ENCODE assay signal across 9 cellular contexts in the genomic region with DNA sequence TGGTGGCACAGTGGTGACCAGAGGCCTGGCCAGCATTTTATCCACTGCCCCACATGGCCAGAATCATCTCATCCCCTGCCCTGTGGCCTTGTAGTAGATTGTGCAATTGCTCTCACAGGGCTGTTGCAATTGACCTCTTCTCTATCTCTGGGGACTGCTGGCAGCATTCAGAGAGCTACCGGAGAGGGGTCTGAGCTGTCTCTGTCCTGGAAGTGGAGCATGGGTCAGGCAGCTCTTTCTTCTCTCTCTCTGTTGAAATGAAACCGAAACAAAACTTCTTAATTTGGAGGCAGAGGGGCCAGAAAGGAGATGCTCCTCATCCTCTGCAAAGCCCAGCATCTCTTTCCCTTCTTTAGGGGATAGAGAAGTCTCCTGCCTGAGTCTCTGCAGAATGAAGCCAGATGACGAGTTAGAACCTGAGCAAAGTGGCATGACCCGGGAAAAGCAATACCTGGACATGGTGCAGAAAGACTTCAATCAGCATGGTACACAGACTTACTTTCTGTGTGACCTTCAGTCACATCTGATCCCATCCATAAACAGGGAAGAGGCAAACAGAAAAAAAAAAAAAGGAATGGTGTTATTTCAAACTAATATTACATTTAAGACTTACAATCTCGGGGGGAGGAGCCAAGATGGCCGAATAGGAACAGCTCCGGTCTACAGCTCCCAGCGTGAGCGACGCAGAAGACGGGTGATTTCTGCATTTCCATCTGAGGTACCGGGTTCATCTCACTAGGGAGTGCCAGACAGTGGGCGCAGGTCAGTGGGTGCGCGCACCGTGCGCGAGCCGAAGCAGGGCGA.
DNase-seq lines count a peak whose midpoint lies in the region; ATAC-seq, FAIRE-seq and TF ChIP-seq lines count a peak whose summit lies in the region.
"Had no signal": no experiment of that assay in that cellular context is flagged by ENCODE, and none has a peak within 500 bp of the region (broad histone marks: within the 10 kb centered on the region; RNA-seq: fewer than 3 reads in every experiment).

No MANE protein-coding gene starts in this region.

- intact Hi-C loops in esophagus muscularis mucosa (cut with DNase I) (no loop called here), vagina (cut with DNase I) (no loop called here)

- in situ Hi-C loops in GM13977 (cut with MboI; ENCODE audit: low pct_unique_long_range_greater_than_20kb, low sequenced_read_pairs, unreplicated experiment) = no loop called here

- H3K36me3 ChIP-seq in esophagus muscularis mucosa = no peaks in the 10 kb centered on the region
- H3K36me3 ChIP-seq in vagina = no peaks in the 10 kb centered on the region
- H3K36me3 ChIP-seq: pancreas had no signal

- peak; percentile 41 for ATAC-seq in omental fat pad (ENCODE audit: low FRiP score)
- no peak for ATAC-seq in HG02763 (IDR thresholded peaks at IDR 0.05; ENCODE audit: unreplicated experiment)

- peaks cover 0 to 5% (median 0%) of the 10 kb centered on the region in 4 donors for H3K4me1 ChIP-seq in esophagus muscularis mucosa
- H3K4me1 ChIP-seq in vagina = no peaks in the 10 kb centered on the region
- H3K4me1 ChIP-seq: pancreas had no signal

- no peak overlapping the region for H3K4me3 ChIP-seq in esophagus muscularis mucosa
- H3K4me3 ChIP-seq in vagina = no peak overlapping the region
- H3K4me3 ChIP-seq: pancreas had no signal

- 93% methylated on average over 19 of the region's 20 CpGs for WGBS in esophagus muscularis mucosa

- H3K27me3 ChIP-seq in esophagus muscularis mucosa (no peaks in the 10 kb centered on the region), vagina (no peaks in the 10 kb centered on the region)
- H3K27me3 ChIP-seq: pancreas had no signal

- H3K27ac ChIP-seq in esophagus muscularis mucosa (replicated peaks in 1 of 4) (peak overlapping the region in 1 of 4 donors; percentile 37), vagina (no peak overlapping the region)
- H3K27ac ChIP-seq: pancreas had no signal

- TF ChIP-seq POLR2A in esophagus muscularis mucosa (IDR thresholded peaks at IDR 0.05; ENCODE audit: low read depth) (no peak), GM12891 (IDR thresholded peaks at IDR 0.05; ENCODE audit: low read depth, low read length) (no peak), vagina (IDR thresholded peaks at IDR 0.05) (no peak)

- no peak for TF ChIP-seq EP300 in esophagus muscularis mucosa (IDR thresholded peaks at IDR 0.05)

- TF ChIP-seq CTCF in GM13977 (IDR thresholded peaks at IDR 0.05; ENCODE audit: extremely low read depth, insufficient read depth, missing control alignments) (no peak), esophagus muscularis mucosa (IDR thresholded peaks at IDR 0.05) (no peak), omental fat pad (IDR thresholded peaks at IDR 0.05) (no peak), vagina (IDR thresholded peaks at IDR 0.05) (no peak)

- FAIRE-seq in GM12891 (lab: Jason Lieb, UNC) = no peak
- FAIRE-seq: pancreas had no signal

- peak; percentile 22 for DNase-seq in GM13977 (ENCODE audit: low spot score)
- peak; percentile 47 for DNase-seq in NCI-H69 (lab: John Stamatoyannopoulos, UW)
- DNase-seq in esophagus muscularis mucosa (ENCODE audit: extremely low spot score) = peak; percentile 88
- DNase-seq in omental fat pad (ENCODE audit: low spot score) = no peak
- DNase-seq in GM12891 (ENCODE audit: insufficient read length, low spot score) = no peak
- DNase-seq in A172 (ENCODE audit: low spot score) = no peak
- no peak for DNase-seq in vagina (ENCODE audit: extremely low spot score in 2 of 2)

- H3K9me3 ChIP-seq in esophagus muscularis mucosa = no peaks in the 10 kb centered on the region
- H3K9me3 ChIP-seq in vagina = no peaks in the 10 kb centered on the region
- H3K9me3 ChIP-seq: pancreas had no signal

TF ChIP-seq in GM12891, 5 proteins besides CTCF, POLR2A, EP300 and RAD21:
- TF ChIP-seq PAX5 (IDR thresholded peaks at IDR 0.05; ENCODE audit: insufficient read depth, low read length, severe bottlenecking) = no peak
- TF ChIP-seq SPI1 (IDR thresholded peaks at IDR 0.05; ENCODE audit: low read depth, low read length) = no peak
- no peak for TF ChIP-seq TAF1 (IDR thresholded peaks at IDR 0.05; ENCODE audit: low read depth, low read length)
- TF ChIP-seq POU2F2 (IDR thresholded peaks at IDR 0.05; ENCODE audit: low read depth, low read length) = no peak
- TF ChIP-seq POLR2AphosphoS5 (IDR thresholded peaks at IDR 0.05; ENCODE audit: low read depth, low read length) = no peak

Comparison
In these comparisons a context has a peak if more than half of its experiments do, and no peak if none do; other contexts are left out.
1. DNase-seq: peak in GM13977 (single experiment), NCI-H69 (single experiment) and esophagus muscularis mucosa (single experiment); none in omental fat pad (single experiment), GM12891 (single experiment), A172 (single experiment) and vagina (0 of 2).